8 cellular contexts compared by ENCODE assay signal in the genomic region with DNA sequence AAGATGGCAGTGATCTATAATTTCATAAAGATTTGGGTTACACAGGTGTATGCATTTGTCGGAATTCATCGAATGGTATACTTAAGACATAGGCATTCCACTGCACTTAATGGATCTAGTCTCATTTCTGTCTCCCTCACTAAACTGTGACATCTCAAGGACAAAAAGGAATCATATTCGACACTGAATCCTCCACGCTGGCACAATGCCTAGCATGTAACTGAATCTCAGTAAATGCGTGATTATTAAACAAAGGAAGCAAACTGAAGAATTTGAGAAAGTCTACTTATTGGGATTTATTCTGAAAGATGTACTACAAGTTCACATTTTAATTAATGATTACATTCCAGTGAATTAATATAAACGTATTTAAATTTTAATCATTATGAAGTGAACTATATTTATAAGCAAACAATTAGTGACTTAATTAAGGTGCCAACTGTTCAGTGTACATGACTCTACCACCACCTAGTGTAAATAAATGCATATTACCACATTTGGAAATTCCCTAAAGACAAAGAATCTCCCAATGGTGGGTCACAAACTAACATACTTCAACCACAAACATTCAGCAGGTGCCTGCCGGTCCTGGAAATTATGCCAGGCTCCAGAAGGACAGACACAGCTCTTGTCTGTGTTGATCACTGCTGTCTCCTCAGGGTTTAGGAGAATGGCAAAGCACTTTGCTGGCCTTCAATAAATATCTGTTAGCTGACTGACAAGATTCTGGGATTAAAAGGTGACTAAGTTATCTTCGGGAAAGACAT. TPM values are rescaled to one million over a fixed set of nuclear protein-coding genes. Genes with fewer than 3 reads are reported as not detected.
DNase-seq lines count a peak whose midpoint lies in the region; ATAC-seq and TF ChIP-seq lines count a peak whose summit lies in the region.

No MANE protein-coding gene starts in this region.

- TF ChIP-seq CTCF in Caco-2 (IDR thresholded peaks at IDR 0.05; ENCODE audit: insufficient read depth in 1 of 2, low read depth in 1 of 2, low read length in 1 of 2, severe bottlenecking in 1 of 2, unreplicated experiment in 1 of 2) (peak; percentile 40 to 71), HFF-Myc (IDR thresholded peaks at IDR 0.05; ENCODE audit: low read depth, low read length, missing control alignments) (peak; percentile 32), cardiac fibroblast (IDR thresholded peaks at IDR 0.05; ENCODE audit: low read depth, low read length) (peak; percentile 55)

- H3K4me1 Mint-ChIP-seq in Caco-2 (ENCODE audit: low read depth, unreplicated experiment) (peaks cover 6% of the 10 kb centered on the region), memory B cell (peaks cover 5% of the 10 kb centered on the region)

- intact Hi-C loops in Caco-2 (cut with micrococcal nuclease; ENCODE audit: unreplicated experiment) = loop anchor here (1.0 to 10.0 kb wide), 4 partner anchors 42 to 438 kb away; no protein-coding TSS in a partner anchor

- H3K4me3 ChIP-seq in Caco-2 (ENCODE audit: low read depth, low read length) = no peak overlapping the region
- no peak overlapping the region for H3K4me3 ChIP-seq in HFF-Myc (replicated peaks; ENCODE audit: low read depth, low read length)
- H3K4me3 ChIP-seq in cardiac fibroblast (replicated peaks in 1 of 2; ENCODE audit: low read depth in 2 of 2, low read length in 2 of 2) = no peak overlapping the region

- H3K27ac Mint-ChIP-seq in Caco-2 (ENCODE audit: unreplicated experiment) (no peak overlapping the region), memory B cell (no peak overlapping the region)

- H3K36me3 Mint-ChIP-seq in Caco-2 (ENCODE audit: insufficient read depth, unreplicated experiment) (no peaks in the 10 kb centered on the region), memory B cell (peaks cover 2% of the 10 kb centered on the region)

- H3K9me3 Mint-ChIP-seq in Caco-2 (ENCODE audit: unreplicated experiment) = peaks cover 9% of the 10 kb centered on the region
- no peaks in the 10 kb centered on the region for H3K9me3 Mint-ChIP-seq in memory B cell

- H3K4me3 Mint-ChIP-seq in Caco-2 (ENCODE audit: unreplicated experiment) (no peak overlapping the region), memory B cell (no peak overlapping the region)

- ATAC-seq in memory B cell (ENCODE audit: low read depth) (peak; percentile 47), HG02678 (IDR thresholded peaks at IDR 0.05; ENCODE audit: unreplicated experiment) (no peak)

- POLR2A ChIA-PET in Caco-2 (lab: Charles Lee) = no interaction called here

- H3K27me3 Mint-ChIP-seq in Caco-2 (ENCODE audit: insufficient read depth, unreplicated experiment) = no peaks in the 10 kb centered on the region
- H3K27me3 Mint-ChIP-seq in memory B cell = no peaks in the 10 kb centered on the region

- no peaks in the 10 kb centered on the region; the same call in 1 of the 2 replicates for H3K36me3 ChIP-seq in Caco-2 (ENCODE audit: control insufficient read depth, insufficient read depth, low read length)

- H3K9me3 ChIP-seq in Caco-2 = no peaks in the 10 kb centered on the region

- H3K4me1 ChIP-seq in Caco-2 = 0 out of 2 replicates have a peak, but pooled peaks cover 7% of the 10 kb centered on the region

- H3K27me3 ChIP-seq in Caco-2 (replicated peaks; ENCODE audit: control insufficient read depth, insufficient read depth, low read length) = no peaks in the 10 kb centered on the region

- DNase-seq in Caco-2 (peak in 1 of 2 experiments; percentile 2), HFF-Myc (ENCODE audit: extremely low read depth, low read depth) (no peak), NCI-H524 (lab: John Stamatoyannopoulos, UW) (peak; percentile 51 to 61), cardiac fibroblast (ENCODE audit: low read depth in 2 of 2) (peak; percentile 49 to 53), memory B cell (ENCODE audit: low spot score in 2 of 2) (no peak), mucosa of gallbladder (ENCODE audit: low spot score) (no peak)
- DNase-seq in stimulated activated CD4-positive, alpha-beta T cell treated with anti-CD3 and anti-CD28 coated beads, Interleukin-4, amount 100 ng/mL, for 4 hours = no peak

- CTCF ChIA-PET in Caco-2 (lab: Charles Lee) = no interaction called here

- no TSS peak for BruUV-seq in Caco-2 (replicated peaks; lab: Mats Ljungman, UMichigan)

RNA-seq across cellular contexts. Expression of gene SMYD3, which starts 56.4 kb away (rescaled TPM):
- total RNA-seq in Caco-2 (2022) = 33.0 and 37.7 TPM in 2 replicates
- total RNA-seq in mucosa of gallbladder = 18.8 TPM

Comparison
In these comparisons a context has a peak if more than half of its experiments do, and no peak if none do; other contexts are left out.
1. DNase-seq: peak in NCI-H524 (2 of 2) and cardiac fibroblast (2 of 2); none in HFF-Myc (single experiment), memory B cell (0 of 2), stimulated activated CD4-positive, alpha-beta T cell treated with anti-CD3 and anti-CD28 coated beads, Interleukin-4, amount 100 ng/mL, for 4 hours (0 of 2) and mucosa of gallbladder (single experiment).
2. Peak in every context shown above with its lines, with median percentiles within 50 percentile points of each other: CTCF ChIP-seq.